ENCODE assay signal across 16 cellular contexts in genomic region chr16:2925951-2926659, GRCh38. TPM values are rescaled to one million over a fixed set of nuclear protein-coding genes. Genes with fewer than 3 reads are reported as not detected.
DNase-seq lines count a peak whose midpoint lies in the region; ATAC-seq and TF ChIP-seq lines count a peak whose summit lies in the region.
"Had no signal": no experiment of that assay in that cellular context is flagged by ENCODE, and none has a peak within 500 bp of the region (broad histone marks: within the 10 kb centered on the region; RNA-seq: fewer than 3 reads in every experiment).

No MANE protein-coding gene starts in this region.

- H3K4me3 ChIP-seq in mammary epithelial cell (replicated peaks in 1 of 3; ENCODE audit: insufficient read depth in 1 of 3, low read depth in 2 of 3, low read length in 3 of 3) = no peak overlapping the region
- H3K4me3 ChIP-seq: HAP-1, PC-9 had no signal

- ATAC-seq in HG03342 (IDR thresholded peaks at IDR 0.05; ENCODE audit: unreplicated experiment) = no peak

- H3K27me3 ChIP-seq in mammary epithelial cell (ENCODE audit: insufficient read depth, low read length) = no peaks in the 10 kb centered on the region

- no peak overlapping the region for H2AFZ ChIP-seq in mammary epithelial cell (ENCODE audit: low read depth, low read length)
- H2AFZ ChIP-seq: PC-9 had no signal

- 57% methylated on average over 10 of the region's 10 CpGs for WGBS in mammary epithelial cell (ENCODE audit: low coverage, missing lambda C conversion rate)

- H3K4me1 ChIP-seq in mammary epithelial cell (ENCODE audit: insufficient read depth, low read length) = peaks cover 18% of the 10 kb centered on the region

- TF ChIP-seq CTCF in mammary epithelial cell (conservative IDR thresholded peaks at IDR 0.05 in 1 of 2, IDR thresholded peaks at IDR 0.05 in 1 of 2; ENCODE audit: extremely low read depth in 1 of 2, insufficient read depth in 1 of 2, low read depth in 1 of 2, low read length in 2 of 2) (no peak), MCF 10A (IDR thresholded peaks at IDR 0.05; ENCODE audit: unreplicated experiment) (no peak), mesothelial cell of epicardium (IDR thresholded peaks at IDR 0.05; ENCODE audit: unreplicated experiment) (no peak)

- no TSS peak for BruUV-seq in mammary epithelial cell (replicated peaks; lab: Mats Ljungman, UMichigan)
- BruUV-seq in MCF 10A (replicated peaks; lab: Mats Ljungman, UMichigan) = no TSS peak

- H3K36me3 ChIP-seq in mammary epithelial cell (ENCODE audit: insufficient read depth, low read length) = no peaks in the 10 kb centered on the region

- H3K4me3 Mint-ChIP-seq in MCF 10A (ENCODE audit: unreplicated experiment) (no peak overlapping the region), mesothelial cell of epicardium (peak overlapping the region; percentile 48)
- no peak overlapping the region for H3K4me3 Mint-ChIP-seq in activated CD4-positive, alpha-beta memory T cell treated with anti-CD3 and anti-CD28 coated beads, Interleukin-2, amount 10 ng/mL, durations not matched to agents 7 days and 5 days
- H3K4me3 Mint-ChIP-seq: activated CD4-positive, alpha-beta T cell treated with anti-CD3 and anti-CD28 coated beads, Interleukin-2, amount 10 ng/mL, durations not matched to agents 24 days and 14 days; CD14-positive monocyte; nephron had no signal

- H3K9me3 ChIP-seq in mammary epithelial cell (replicated peaks; ENCODE audit: insufficient read depth, low read length) = no peaks in the 10 kb centered on the region
- H3K9me3 ChIP-seq: HAP-1 had no signal

- peaks cover 39% of the 10 kb centered on the region for H3K36me3 Mint-ChIP-seq in MCF 10A (ENCODE audit: insufficient read depth, unreplicated experiment)
- peaks cover 12% of the 10 kb centered on the region for H3K36me3 Mint-ChIP-seq in mesothelial cell of epicardium
- H3K36me3 Mint-ChIP-seq in activated CD4-positive, alpha-beta memory T cell treated with anti-CD3 and anti-CD28 coated beads, Interleukin-2, amount 10 ng/mL, durations not matched to agents 7 days and 5 days (ENCODE audit: low read depth) = peaks cover 13% of the 10 kb centered on the region

- CTCF ChIA-PET in mammary epithelial cell (lab: Charles Lee; ENCODE audit: low non-redundant PET) (no interaction called here), MCF 10A (lab: Yijun Ruan, JAX) (interaction anchor here (1.2 to 2.8 kb wide), 18 partner anchors 9 to 58 kb away, joined by 4 to 26 read pairs (median 5); partner anchors contain the start of gene FLYWCH1)
- CTCF ChIA-PET in activated CD4-positive, alpha-beta memory T cell treated with anti-CD3 and anti-CD28 coated beads, Interleukin-2, amount 10 ng/mL, durations not matched to agents 7 days and 5 days (lab: Charles Lee) = interaction anchor here (0.6 to 2.3 kb wide), 25 partner anchors 7 to 102 kb away, joined by 3 to 31 read pairs (median 5); partner anchors contain the start of genes FLYWCH1 and FLYWCH2

- intact Hi-C loops in mammary epithelial cell (cut with micrococcal nuclease) = loop anchor here (5.0 kb wide), 1 partner anchor 36 kb away; the partner anchor contains the start of gene KREMEN2
- intact Hi-C loops in MCF 10A (cut with micrococcal nuclease) = loop anchor here (2.0 to 5.0 kb wide), 3 partner anchors 21 to 56 kb away; partner anchors contain the start of gene PKMYT1

- DNase-seq in mammary epithelial cell (no peak), MCF 10A (ENCODE audit: unreplicated experiment) (no peak), cerebellar cortex (ENCODE audit: low spot score) (peak; percentile 16), mesothelial cell of epicardium (ENCODE audit: low spot score in 2 of 2, unreplicated experiment in 2 of 2) (no peak), SIG-M5 treated with dmso at 0.1 percent for 504 hours (lab: John Stamatoyannopoulos, UW; ENCODE audit: unreplicated experiment) (no peak), 8988T (no peak)
- DNase-seq in activated CD4-positive, alpha-beta memory T cell treated with anti-CD3 and anti-CD28 coated beads, Interleukin-2, amount 10 ng/mL, durations not matched to agents 7 days and 5 days = no peak
- DNase-seq: kidney had no signal

- H3K4me1 Mint-ChIP-seq in MCF 10A (ENCODE audit: insufficient read depth, unreplicated experiment) (peaks cover 12% of the 10 kb centered on the region), mesothelial cell of epicardium (peaks cover 11% of the 10 kb centered on the region)
- peaks cover 17% of the 10 kb centered on the region for H3K4me1 Mint-ChIP-seq in activated CD4-positive, alpha-beta memory T cell treated with anti-CD3 and anti-CD28 coated beads, Interleukin-2, amount 10 ng/mL, durations not matched to agents 7 days and 5 days

- in situ Hi-C loops in mammary epithelial cell (cut with MboI; ENCODE audit: low sequenced_read_pairs in 2 of 2) = no loop called here

- no peaks in the 10 kb centered on the region for H4K20me1 ChIP-seq in mammary epithelial cell (ENCODE audit: insufficient read depth, low read length)

- POLR2A ChIA-PET in MCF 10A (lab: Yijun Ruan, JAX) = interaction anchor here (1.0 to 1.2 kb wide), 3 partner anchors 10 to 20 kb away, joined by 3 to 6 read pairs (median 5); partner anchors contain the start of gene FLYWCH1
- POLR2A ChIA-PET in activated CD4-positive, alpha-beta memory T cell treated with anti-CD3 and anti-CD28 coated beads, Interleukin-2, amount 10 ng/mL, durations not matched to agents 7 days and 5 days (lab: Charles Lee) = interaction anchor here (1.2 kb wide), 1 partner anchor 44 kb away, joined by 5 read pairs; the partner anchor contains the start of gene PAQR4

- peaks cover 2% of the 10 kb centered on the region for H3K79me2 ChIP-seq in mammary epithelial cell (ENCODE audit: insufficient read depth, low read length)

- H3K9me3 Mint-ChIP-seq in MCF 10A (ENCODE audit: unreplicated experiment) (no peaks in the 10 kb centered on the region), mesothelial cell of epicardium (no peaks in the 10 kb centered on the region)
- no peaks in the 10 kb centered on the region for H3K9me3 Mint-ChIP-seq in activated CD4-positive, alpha-beta memory T cell treated with anti-CD3 and anti-CD28 coated beads, Interleukin-2, amount 10 ng/mL, durations not matched to agents 7 days and 5 days
- H3K9me3 Mint-ChIP-seq: activated CD4-positive, alpha-beta T cell treated with anti-CD3 and anti-CD28 coated beads, Interleukin-2, amount 10 ng/mL, durations not matched to agents 24 days and 14 days; nephron had no signal

- no peak overlapping the region for H3K27ac Mint-ChIP-seq in MCF 10A (ENCODE audit: low read depth, unreplicated experiment)
- H3K27ac Mint-ChIP-seq in mesothelial cell of epicardium = peak overlapping the region; percentile 19
- H3K27ac Mint-ChIP-seq in activated CD4-positive, alpha-beta memory T cell treated with anti-CD3 and anti-CD28 coated beads, Interleukin-2, amount 10 ng/mL, durations not matched to agents 7 days and 5 days = no peak overlapping the region
- H3K27ac Mint-ChIP-seq: activated CD4-positive, alpha-beta T cell treated with anti-CD3 and anti-CD28 coated beads, Interleukin-2, amount 10 ng/mL, durations not matched to agents 24 days and 14 days; nephron had no signal

- H3K27ac ChIP-seq in mammary epithelial cell (ENCODE audit: insufficient read depth, low read depth, low read length) = peak overlapping the region; percentile 26
- H3K27ac ChIP-seq: PC-9, SK-N-MC had no signal

- no peak overlapping the region for H3K9ac ChIP-seq in mammary epithelial cell (ENCODE audit: insufficient read depth, low read length)

- dilution Hi-C loops in mammary epithelial cell (cut with HindIII; ENCODE audit: low sequenced_read_pairs) = loop anchor here (5.0 to 10.0 kb wide), 3 partner anchors 44 to 631 kb away; partner anchors contain the start of genes FLYWCH2 and ZG16B

- H3K27me3 Mint-ChIP-seq in MCF 10A (ENCODE audit: insufficient read depth, unreplicated experiment) (no peaks in the 10 kb centered on the region), mesothelial cell of epicardium (ENCODE audit: low read depth) (no peaks in the 10 kb centered on the region)
- H3K27me3 Mint-ChIP-seq in activated CD4-positive, alpha-beta memory T cell treated with anti-CD3 and anti-CD28 coated beads, Interleukin-2, amount 10 ng/mL, durations not matched to agents 7 days and 5 days = no peaks in the 10 kb centered on the region
- H3K27me3 Mint-ChIP-seq: activated CD4-positive, alpha-beta T cell treated with anti-CD3 and anti-CD28 coated beads, Interleukin-2, amount 10 ng/mL, durations not matched to agents 24 days and 14 days had no signal

- no peak overlapping the region for H3K4me2 ChIP-seq in mammary epithelial cell (ENCODE audit: insufficient read depth, low read depth, low read length)

RNA-seq across cellular contexts. Expression of gene FLYWCH1, which starts 14.4 kb away (rescaled TPM):
- total RNA-seq in mammary epithelial cell (10 to 100 TPM; 53.2 to 56.1 TPM), MCF 10A (2022) (76.3 and 86.2 TPM in 2 replicates), mesothelial cell of epicardium (25.9 to 29.4 TPM (median 29.0 TPM) in 3 replicates)
- 22.3 TPM for polyA plus RNA-seq in mammary epithelial cell
- polyA minus RNA-seq in mammary epithelial cell = 10.5 TPM
- 10 to 100 TPM; 75.2 to 80.8 TPM for total RNA-seq in activated CD4-positive, alpha-beta memory T cell treated with anti-CD3 and anti-CD28 coated beads, Interleukin-2, amount 10 ng/mL, durations not matched to agents 7 days and 5 days

RNA-seq across cellular contexts. Expression of gene KREMEN2, which starts 38.0 kb away (rescaled TPM):
- total RNA-seq in mammary epithelial cell (under 1 TPM; 0.33 to 0.96 TPM), MCF 10A (2022) (0.42 TPM in 1 of 2 replicates, not detected in the other), mesothelial cell of epicardium (27.3 to 30.5 TPM (median 29.1 TPM) in 3 replicates)
- polyA plus RNA-seq in mammary epithelial cell = 0.99 TPM
- polyA minus RNA-seq in mammary epithelial cell = not detected
- not detected for total RNA-seq in activated CD4-positive, alpha-beta memory T cell treated with anti-CD3 and anti-CD28 coated beads, Interleukin-2, amount 10 ng/mL, durations not matched to agents 7 days and 5 days
- total RNA-seq: kidney, mesenteric fat pad had no signal
- polyA plus RNA-seq: CD14-positive monocyte had no signal

RNA-seq across cellular contexts. Expression of gene PAQR4, which starts 43.0 kb away (rescaled TPM):
- 10 to 100 TPM in 1 of 2 donors, 1 to 10 TPM in 1; 6.8 to 21.6 TPM for total RNA-seq in mammary epithelial cell
- 24.1 TPM for polyA plus RNA-seq in mammary epithelial cell
- 15.3 TPM for polyA minus RNA-seq in mammary epithelial cell
- 4.8 and 7.9 TPM in 2 replicates for total RNA-seq in MCF 10A (2022)
- total RNA-seq in mesothelial cell of epicardium = 8.1 to 10.1 TPM (median 8.9 TPM) in 3 replicates
- 10 to 100 TPM; 50.0 to 52.3 TPM for total RNA-seq in activated CD4-positive, alpha-beta memory T cell treated with anti-CD3 and anti-CD28 coated beads, Interleukin-2, amount 10 ng/mL, durations not matched to agents 7 days and 5 days

RNA-seq across cellular contexts. Expression of gene FLYWCH2, which starts 43.1 kb away (rescaled TPM):
- total RNA-seq in mammary epithelial cell (10 to 100 TPM; 20.2 to 38.3 TPM), MCF 10A (2022) (24.4 and 27.7 TPM in 2 replicates), mesothelial cell of epicardium (26.3 to 28.6 TPM (median 28.3 TPM) in 3 replicates)
- 18.4 TPM for polyA plus RNA-seq in mammary epithelial cell
- 2.3 TPM for polyA minus RNA-seq in mammary epithelial cell
- total RNA-seq in activated CD4-positive, alpha-beta memory T cell treated with anti-CD3 and anti-CD28 coated beads, Interleukin-2, amount 10 ng/mL, durations not matched to agents 7 days and 5 days = 10 to 100 TPM; 19.4 to 20.5 TPM

RNA-seq across cellular contexts. Expression of gene PKMYT1, which starts 54.1 kb away (rescaled TPM):
- total RNA-seq in mammary epithelial cell (10 to 100 TPM in 1 of 2 donors, 1 to 10 TPM in 1; 4.2 to 67.2 TPM), MCF 10A (2022) (16.9 and 34.7 TPM in 2 replicates), mesothelial cell of epicardium (21.1 to 22.0 TPM (median 21.8 TPM) in 3 replicates)
- 44.5 TPM for polyA plus RNA-seq in mammary epithelial cell
- polyA minus RNA-seq in mammary epithelial cell = 37.9 TPM
- total RNA-seq in activated CD4-positive, alpha-beta memory T cell treated with anti-CD3 and anti-CD28 coated beads, Interleukin-2, amount 10 ng/mL, durations not matched to agents 7 days and 5 days = 100 to 1,000 TPM; 118 to 124 TPM

Comparison
In these comparisons a context has a peak if more than half of its experiments do, and no peak if none do; other contexts are left out.
1. RNA of gene KREMEN2, which starts 38.0 kb away (total RNA-seq): 27.3 to 30.5 TPM in mesothelial cell of epicardium; 0.33 to 0.96 TPM in mammary epithelial cell, 0.42 TPM in MCF 10A and not detected in activated CD4-positive, alpha-beta memory T cell treated with anti-CD3 and anti-CD28 coated beads, Interleukin-2, amount 10 ng/mL, durations not matched to agents 7 days and 5 days; every median in the first group is over 10 times any median in the second.